ENCODE assay signal across 7 cellular contexts in genomic region chr1:10800778-10801177, GRCh38.
"Had no signal": no experiment of that assay in that cellular context is flagged by ENCODE, and none has a peak within 500 bp of the region (broad histone marks: within the 10 kb centered on the region; RNA-seq: fewer than 3 reads in every experiment).

No MANE protein-coding gene starts in this region.

- FAIRE-seq: HTR-8/SVneo had no signal

- H3K27ac ChIP-seq: HL-60, KMS-11 had no signal

- H3K27ac Mint-ChIP-seq: IgD-negative memory B cell had no signal

- H3K9ac ChIP-seq: KMS-11 had no signal

- H3K4me2 ChIP-seq: KMS-11 had no signal

- DNase-seq: IMR-90, KBM-7, KG1 had no signal

- H3K36me3 Mint-ChIP-seq: IgD-negative memory B cell had no signal
